Comparison of ENCODE assay signal across 9 cellular contexts in the genomic region with DNA sequence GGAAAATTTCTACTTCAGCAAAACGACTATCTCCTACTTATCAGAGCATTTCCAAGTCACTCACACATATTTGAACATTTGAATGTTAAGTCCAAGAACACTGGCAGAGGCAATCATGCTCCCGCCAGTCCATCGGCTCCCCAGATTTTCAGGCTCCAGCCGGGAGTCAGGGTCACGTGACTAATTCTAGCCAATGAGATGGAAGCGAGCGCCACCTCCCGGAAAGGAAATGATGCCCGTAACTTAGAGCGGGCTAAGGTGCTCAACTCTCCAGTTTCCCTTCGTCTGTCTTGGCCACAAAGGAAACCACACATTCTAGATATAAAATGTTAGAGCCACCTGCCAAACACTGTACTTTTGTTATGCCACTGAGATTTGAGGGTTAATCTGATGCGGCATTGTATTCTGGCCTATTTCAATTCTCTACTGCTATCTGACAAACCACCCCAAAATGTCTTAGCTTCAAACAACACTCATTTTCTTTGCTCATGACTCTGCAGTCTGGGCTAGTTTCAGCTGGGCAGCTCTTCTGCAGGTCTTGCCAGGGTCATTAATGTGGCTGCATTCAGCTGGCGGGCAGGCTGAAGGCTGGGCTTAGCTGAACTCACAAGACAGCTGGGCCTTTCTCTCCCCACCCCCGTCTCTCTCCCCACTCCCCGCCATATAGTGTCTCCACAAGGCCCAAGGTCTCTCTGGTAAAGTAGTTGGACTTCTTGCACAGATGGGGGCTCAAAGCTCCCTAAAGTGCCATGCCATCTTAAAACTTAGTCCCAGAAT. TPM values are rescaled to one million over a fixed set of nuclear protein-coding genes. Genes with fewer than 3 reads are reported as not detected.
DNase-seq lines count a peak whose midpoint lies in the region; ATAC-seq and TF ChIP-seq lines count a peak whose summit lies in the region.
"Had no signal": no experiment of that assay in that cellular context is flagged by ENCODE, and none has a peak within 500 bp of the region (broad histone marks: within the 10 kb centered on the region; RNA-seq: fewer than 3 reads in every experiment).

No MANE protein-coding gene starts in this region.

- no peaks in the 10 kb centered on the region for H3K9me2 ChIP-seq in HCT116 (ENCODE audit: insufficient read depth)

- peak in 2 of 3 experiments; percentile 24 to 30; a peak in 3 of 6 replicates for TF ChIP-seq CTCF in HCT116 (IDR thresholded peaks at IDR 0.05 in 2 of 3, conservative IDR thresholded peaks at IDR 0.05 in 1 of 3; ENCODE audit: borderline replicate concordance in 1 of 3, insufficient read depth in 1 of 3, low read depth in 2 of 3, low read length in 2 of 3)

- H3K36me3 ChIP-seq in HCT116 (ENCODE audit: control insufficient read depth in 1 of 2, insufficient read depth in 2 of 2, low read length in 2 of 2), result no peaks in the 10 kb centered on the region

- H3K4me1 ChIP-seq in HCT116 (ENCODE audit: control insufficient read depth in 1 of 2, insufficient read depth in 2 of 2, low read length in 2 of 2), result peaks cover 0 to 8% of the 10 kb centered on the region in 2 experiments; a peak in 1 of 4 replicates

- intact Hi-C loops in HCT116 (cut with micrococcal nuclease), result no loop called here

- peak overlapping the region in 1 of 2 experiments; percentile 4; a peak in 1 of 4 replicates for H3K4me3 ChIP-seq in HCT116 (replicated peaks in 1 of 2; ENCODE audit: low read depth in 1 of 2, low read length in 2 of 2)

- TF ChIP-seq RAD21 in HCT116 (IDR thresholded peaks at IDR 0.05; ENCODE audit: low read depth), result no peak

- BruUV-seq in HCT116 (replicated peaks; lab: Mats Ljungman, UMichigan), result no TSS peak

- RAD21 ChIA-PET in HCT116 (lab: Charles Lee; ENCODE audit: low non-redundant PET in 1 of 2, low total read pairs in 2 of 2, uncharacterized antibody in 2 of 2, unreplicated experiment in 2 of 2), result no interaction called here

- no peaks in the 10 kb centered on the region for H3K9me3 ChIP-seq in HCT116 (ENCODE audit: control insufficient read depth in 1 of 2, insufficient read depth in 1 of 2, low read depth in 1 of 2, low read length in 2 of 2)

- peak overlapping the region; percentile 56 for H3K4me2 ChIP-seq in HCT116 (ENCODE audit: low read length)

- H3K27me3 ChIP-seq in HCT116 (ENCODE audit: insufficient read depth, low read length), result no peaks in the 10 kb centered on the region

- ATAC-seq in HCT116 (peak; percentile 81), HG02763 (IDR thresholded peaks at IDR 0.05; ENCODE audit: unreplicated experiment) (no peak)

- peak overlapping the region; percentile 77 for H2AFZ ChIP-seq in HCT116 (ENCODE audit: low read depth, low read length, poor library complexity, severe bottlenecking)

- CTCF ChIA-PET in HCT116 (lab: Charles Lee), result no interaction called here

- DNase-seq in Ammon's horn (ENCODE audit: low spot score) (peak; percentile 50), HCT116 (ENCODE audit: low read depth, low spot score) (no peak), myocyte (ENCODE audit: low read depth) (peak; percentile 50), LoVo (ENCODE audit: low spot score) (no peak), NAMALWA (ENCODE audit: low spot score) (no peak), NCI-H2196 (lab: John Stamatoyannopoulos, UW; ENCODE audit: unreplicated experiment) (no peak)
- peak; percentile 58 to 73 for DNase-seq in activated CD4-positive, alpha-beta T cell treated with anti-CD3 and anti-CD28 coated beads, Interleukin-2, amount 50 U/mL, for 48 hours

- 0 out of 2 replicates have a peak overlapping the region, but pooled peaks have one; percentile 9 for H3K9ac ChIP-seq in HCT116 (ENCODE audit: low read length)

- no peak for TF ChIP-seq POLR2A in HCT116 (IDR thresholded peaks at IDR 0.05; ENCODE audit: borderline replicate concordance, extremely low read depth, insufficient read depth, insufficient read length)

- POLR2A ChIA-PET in HCT116 (lab: Charles Lee), result no interaction called here

- no peaks in the 10 kb centered on the region for H4K20me1 ChIP-seq in HCT116 (ENCODE audit: insufficient read depth)

- H3K27ac ChIP-seq in HCT116 (ENCODE audit: low read depth, low read length), result no peak overlapping the region

- no peaks in the 10 kb centered on the region for H3K79me2 ChIP-seq in HCT116 (ENCODE audit: insufficient read depth, low read length)

TF ChIP-seq in HCT116, 20 proteins besides CTCF, POLR2A, EP300 and RAD21:
- TF ChIP-seq SRF (IDR thresholded peaks at IDR 0.05; ENCODE audit: low read depth), result 0 out of 2 replicates have a peak, but pooled peaks have one; percentile 22
- no peak for TF ChIP-seq SP1 (IDR thresholded peaks at IDR 0.05; ENCODE audit: low read depth)

RNA-seq across cellular contexts. Expression of gene LHX4, which starts 16.5 kb away (rescaled TPM):
- total RNA-seq in HCT116 (2021; ENCODE audit: unreplicated experiment) (0.44 TPM), myocyte (0.40 and 0.94 TPM in 2 replicates)
- 0.31 TPM in 2 replicates for polyA plus RNA-seq in HCT116 (2012)
- 0.86 TPM for polyA plus RNA-seq in myocyte (2012)
- total RNA-seq: T-helper 2 cell treated with Interferon-gamma antibody and Interleukin-4, amounts not matched to agents 100 ng/mL and 5 ng/mL, for 36 hours had no signal

RNA-seq across cellular contexts. Expression of gene QSOX1, which starts 58.9 kb away (rescaled TPM):
- 89.2 TPM for total RNA-seq in HCT116 (2021; ENCODE audit: unreplicated experiment)
- 111 and 113 TPM in 2 replicates for polyA plus RNA-seq in HCT116 (2012)
- total RNA-seq in myocyte, result 46.5 and 68.2 TPM in 2 replicates
- 178 TPM for polyA plus RNA-seq in myocyte (2012)

Comparison
In these comparisons a context has a peak if more than half of its experiments do, and no peak if none do; other contexts are left out.
1. DNase-seq: peak in Ammon's horn (single experiment), activated CD4-positive, alpha-beta T cell treated with anti-CD3 and anti-CD28 coated beads, Interleukin-2, amount 50 U/mL, for 48 hours (2 of 2) and myocyte (single experiment); none in HCT116 (single experiment), LoVo (single experiment), NAMALWA (single experiment) and NCI-H2196 (single experiment).